Comparison of ENCODE assay signal across 18 cellular contexts in genomic region chrX:40964008-40964407, GRCh38.
A peak's percentile ranks its signal among the peaks of the same experiment; 100 is the strongest.
DNase-seq lines count a peak whose midpoint lies in the region; ATAC-seq, FAIRE-seq and TF ChIP-seq lines count a peak whose summit lies in the region.
"Had no signal": no experiment of that assay in that cellular context is flagged by ENCODE, and none has a peak within 500 bp of the region (broad histone marks: within the 10 kb centered on the region; RNA-seq: fewer than 3 reads in every experiment).

No MANE protein-coding gene starts in this region.

- H3K14ac ChIP-seq in H1 (ENCODE audit: insufficient read length) = no peak overlapping the region

- H3K36me3 ChIP-seq in HepG2 (replicated peaks in 1 of 2; ENCODE audit: control insufficient read depth in 1 of 2, insufficient read depth in 2 of 2, low read length in 2 of 2) (no peaks in the 10 kb centered on the region), right lobe of liver (no peaks in the 10 kb centered on the region), MM.1S (replicated peaks; ENCODE audit: insufficient read depth, low read length) (no peaks in the 10 kb centered on the region), H1 (ENCODE audit: control insufficient read depth in 2 of 4, insufficient read depth in 4 of 4, low read length in 3 of 4) (no peaks in the 10 kb centered on the region)
- H3K36me3 ChIP-seq: HAP-1 had no signal

- H4K20me1 ChIP-seq in HepG2 (ENCODE audit: insufficient read depth, low read length) (no peaks in the 10 kb centered on the region), MM.1S (ENCODE audit: insufficient read depth, low read length) (no peaks in the 10 kb centered on the region), H1 (replicated peaks in 1 of 2; ENCODE audit: control insufficient read depth in 1 of 2, insufficient read depth in 2 of 2, low read length in 2 of 2) (no peaks in the 10 kb centered on the region)

- CTCF ChIA-PET in HepG2 (lab: Yijun Ruan, JAX; ENCODE audit: low intra/inter-chr PET ratio, low total read pairs) (no interaction called here), H1 (lab: Charles Lee; ENCODE audit: partially characterized antibody) (no interaction called here)

- no CpG with 5 or more reads among the region's 1 CpG for WGBS in HepG2 (ENCODE audit: low lambda C conversion rate)
- WGBS in right lobe of liver (ENCODE audit: insufficient coverage, low coverage, low lambda C conversion rate, missing lambda C conversion rate) = no CpG with 5 or more reads among the region's 1 CpG
- WGBS in H1 (ENCODE audit: extremely low coverage in 1 of 2, insufficient coverage in 1 of 2, insufficient read length in 1 of 2, insufficient replicate concordance in 2 of 2, low coverage in 1 of 2, low lambda C conversion rate in 2 of 2, missing lambda C conversion rate in 1 of 2), 2 experiments = 77% methylated on average over 1 of the region's 1 CpG; no CpG with 5 or more reads in 1 of the 2 experiments

- H3K4me3 ChIP-seq in HepG2 (replicated peaks in 1 of 3; ENCODE audit: insufficient read depth in 1 of 3, low read depth in 2 of 3, low read length in 3 of 3) = no peak overlapping the region
- H3K4me3 ChIP-seq in right lobe of liver = no peak overlapping the region
- no peak overlapping the region for H3K4me3 ChIP-seq in MM.1S (ENCODE audit: low read length)
- H3K4me3 ChIP-seq in H1 (ENCODE audit: extremely low read depth in 1 of 4, insufficient read depth in 2 of 4, low read depth in 3 of 4, low read length in 4 of 4) = no peak overlapping the region
- H3K4me3 ChIP-seq: HAP-1 had no signal

- H3K27me3 Mint-ChIP-seq in activated CD4-positive, alpha-beta T cell treated with anti-CD3 and anti-CD28 coated beads, Interleukin-2, amount 10 ng/mL, durations not matched to agents 24 days and 14 days = no peaks in the 10 kb centered on the region
- H3K27me3 Mint-ChIP-seq: B cell; CD4-positive, alpha-beta memory T cell had no signal

- H3K9me3 Mint-ChIP-seq in activated CD4-positive, alpha-beta T cell treated with anti-CD3 and anti-CD28 coated beads, Interleukin-2, amount 10 ng/mL, durations not matched to agents 24 days and 14 days = no peaks in the 10 kb centered on the region

- no peak overlapping the region for H4K8ac ChIP-seq in H1 (ENCODE audit: extremely low read depth, insufficient read depth, low read length)

- H3K4me3 Mint-ChIP-seq in activated CD4-positive, alpha-beta T cell treated with anti-CD3 and anti-CD28 coated beads, Interleukin-2, amount 10 ng/mL, durations not matched to agents 24 days and 14 days = no peak overlapping the region
- H3K4me3 Mint-ChIP-seq: B cell; CD4-positive, alpha-beta memory T cell; HFFc6 had no signal

- H3K4me1 Mint-ChIP-seq in activated CD4-positive, alpha-beta T cell treated with anti-CD3 and anti-CD28 coated beads, Interleukin-2, amount 10 ng/mL, durations not matched to agents 24 days and 14 days = no peaks in the 10 kb centered on the region
- H3K4me1 Mint-ChIP-seq: CD4-positive, alpha-beta memory T cell had no signal

- BruUV-seq in HepG2 (replicated peaks; lab: Mats Ljungman, UMichigan) = no TSS peak

- DNase-seq in HepG2 (ENCODE audit: low spot score) = no peak
- DNase-seq in right lobe of liver = no peak
- no peak for DNase-seq in MM.1S
- DNase-seq in H1 (ENCODE audit: low read depth in 1 of 2, low spot score in 2 of 2) = no peak
- no peak for DNase-seq in NCI-H1930 (lab: John Stamatoyannopoulos, UW)
- DNase-seq in ACHN = no peak
- no peak for DNase-seq in activated CD4-positive, alpha-beta T cell treated with anti-CD3 and anti-CD28 coated beads, Interleukin-2, amount 10 ng/mL, durations not matched to agents 24 days and 14 days
- DNase-seq: CD4-positive, alpha-beta memory T cell; DMS79; HFFc6; KBM-7 had no signal

- ATAC-seq in HepG2 (no peak), right lobe of liver (no peak), HG02852 (IDR thresholded peaks at IDR 0.05; ENCODE audit: unreplicated experiment) (no peak)

- H3K23me2 ChIP-seq in H1 (ENCODE audit: low read depth, low read length) = no peaks in the 10 kb centered on the region

- H3K18ac ChIP-seq in H1 (ENCODE audit: extremely low read depth, low read length) = no peak overlapping the region

- H4K91ac ChIP-seq in H1 (replicated peaks; ENCODE audit: insufficient read length, low read length) = no peak overlapping the region

- H2BK15ac ChIP-seq in H1 (ENCODE audit: low read length) = no peak overlapping the region

- in situ Hi-C loops in HepG2 (cut with HindIII; ENCODE audit: extremely low pct_ligation_motif_present, low pct_unique_long_range_greater_than_20kb) (no loop called here), ACHN (cut with HindIII; ENCODE audit: low pct_ligation_motif_present, low pct_unique_long_range_greater_than_20kb, low sequenced_read_pairs) (no loop called here)

- FAIRE-seq in HepG2 (lab: Jason Lieb, UNC) (no peak), H1 (lab: Jason Lieb, UNC) (peak; percentile 28)
- FAIRE-seq: GM12891 had no signal

- no peak overlapping the region for H3K4me2 ChIP-seq in HepG2 (ENCODE audit: low read depth, low read length)
- peak overlapping the region; percentile 46; the same call in 1 of the 2 replicates for H3K4me2 ChIP-seq in MM.1S (ENCODE audit: low read depth, low read length)
- H3K4me2 ChIP-seq in H1 (ENCODE audit: insufficient read depth in 1 of 2, low read depth in 2 of 2, low read length in 2 of 2) = no peak overlapping the region

- H3K36me3 Mint-ChIP-seq in activated CD4-positive, alpha-beta T cell treated with anti-CD3 and anti-CD28 coated beads, Interleukin-2, amount 10 ng/mL, durations not matched to agents 24 days and 14 days (ENCODE audit: low read depth) = no peaks in the 10 kb centered on the region
- H3K36me3 Mint-ChIP-seq: CD4-positive, alpha-beta memory T cell had no signal

- H2AFZ ChIP-seq in HepG2 (ENCODE audit: low read length) (no peak overlapping the region), MM.1S (ENCODE audit: low read length) (no peak overlapping the region), H1 (ENCODE audit: low read length) (no peak overlapping the region)

- POLR2A ChIA-PET in HepG2 (lab: Yijun Ruan, JAX) = interaction anchor here (1.0 kb wide), 1 partner anchor 121 kb away, joined by 4 read pairs; no protein-coding TSS in a partner anchor
- POLR2A ChIA-PET in H1 (lab: Charles Lee; ENCODE audit: partially characterized antibody) = interaction anchor here (0.7 kb wide), 1 partner anchor 9 kb away, joined by 4 read pairs; no protein-coding TSS in a partner anchor

- H3K9me2 ChIP-seq in MM.1S (replicated peaks; ENCODE audit: insufficient read depth, low read length) = no peaks in the 10 kb centered on the region

- TF ChIP-seq POLR2A in HepG2 (IDR thresholded peaks at IDR 0.05; ENCODE audit: insufficient read depth in 1 of 2, low read depth in 2 of 2, low read length in 2 of 2) (no peak), right lobe of liver (IDR thresholded peaks at IDR 0.05) (no peak), H1 (IDR thresholded peaks at IDR 0.05; ENCODE audit: control extremely low read depth in 1 of 2, low read depth in 2 of 2, low read length in 2 of 2) (no peak)

- no peak overlapping the region for H3K27ac Mint-ChIP-seq in activated CD4-positive, alpha-beta T cell treated with anti-CD3 and anti-CD28 coated beads, Interleukin-2, amount 10 ng/mL, durations not matched to agents 24 days and 14 days
- H3K27ac Mint-ChIP-seq: B cell; CD4-positive, alpha-beta memory T cell; HFFc6 had no signal

- peaks cover 3% of the 10 kb centered on the region; the same call in 1 of the 2 replicates for H3F3A ChIP-seq in MM.1S (ENCODE audit: insufficient read depth, low read length)

- no peaks in the 10 kb centered on the region for H3K79me2 ChIP-seq in HepG2 (ENCODE audit: insufficient read depth, low read length)
- H3K79me2 ChIP-seq in MM.1S (ENCODE audit: low read length) = no peaks in the 10 kb centered on the region
- no peaks in the 10 kb centered on the region for H3K79me2 ChIP-seq in H1 (ENCODE audit: control insufficient read depth in 1 of 2, insufficient read depth in 2 of 2, low read length in 2 of 2)

- H2BK20ac ChIP-seq in H1 (ENCODE audit: low read length) = 0 out of 2 replicates have a peak overlapping the region, but pooled peaks have one; percentile 56

- no peak overlapping the region for H3K56ac ChIP-seq in H1 (replicated peaks; ENCODE audit: insufficient read length, low read depth, low read length)

- H2BK5ac ChIP-seq in H1 (ENCODE audit: low read depth, low read length) = no peak overlapping the region

- no peak overlapping the region for H3K4ac ChIP-seq in H1 (replicated peaks; ENCODE audit: insufficient read length, low read depth, low read length)

- no peak overlapping the region for H3K23ac ChIP-seq in H1 (ENCODE audit: insufficient read length)

- no peak overlapping the region for H2BK12ac ChIP-seq in H1 (ENCODE audit: low read depth, low read length)

- TF ChIP-seq EP300 in HepG2 (IDR thresholded peaks at IDR 0.05; ENCODE audit: low read depth in 2 of 2, low read length in 2 of 2) (no peak), HepG2 (CRISPR knock-in tag; IDR thresholded peaks at IDR 0.05; ENCODE audit: borderline replicate concordance) (no peak), H1 (IDR thresholded peaks at IDR 0.05; ENCODE audit: borderline replicate concordance in 1 of 2, low read depth in 2 of 2, low read length in 2 of 2) (no peak)

- no peak overlapping the region for H2BK120ac ChIP-seq in H1 (replicated peaks; ENCODE audit: low read depth, low read length)

- TF ChIP-seq CTCF in HepG2 (CRISPR knock-in tag; IDR thresholded peaks at IDR 0.05) (no peak), right lobe of liver (IDR thresholded peaks at IDR 0.05) (no peak), MM.1S (IDR thresholded peaks at IDR 0.05; ENCODE audit: low read length) (no peak), H1 (IDR thresholded peaks at IDR 0.05; ENCODE audit: control extremely low read depth in 1 of 3, insufficient read depth in 1 of 3, low read depth in 1 of 3, low read length in 3 of 3) (no peak)

- H2AK5ac ChIP-seq in H1 (ENCODE audit: low read depth, low read length) = no peak overlapping the region

- H3K27me3 ChIP-seq in HepG2 (ENCODE audit: control insufficient read depth in 1 of 2, insufficient read depth in 2 of 2, low read length in 2 of 2) = no peaks in the 10 kb centered on the region
- H3K27me3 ChIP-seq in right lobe of liver = no peaks in the 10 kb centered on the region
- H3K27me3 ChIP-seq in MM.1S (replicated peaks; ENCODE audit: insufficient read depth, low read length) = no peaks in the 10 kb centered on the region
- no peaks in the 10 kb centered on the region for H3K27me3 ChIP-seq in H1 (replicated peaks in 1 of 4; ENCODE audit: control insufficient read depth in 3 of 4, extremely low read depth in 1 of 4, insufficient read depth in 3 of 4, low read length in 3 of 4)

- TF ChIP-seq RAD21 in HepG2 (CRISPR knock-in tag; IDR thresholded peaks at IDR 0.05) (no peak), H1 (IDR thresholded peaks at IDR 0.05 in 1 of 2, conservative IDR thresholded peaks at IDR 0.05 in 1 of 2; ENCODE audit: low read depth in 2 of 2, low read length in 2 of 2) (no peak)

- no peak overlapping the region for H4K5ac ChIP-seq in H1 (ENCODE audit: insufficient read length, low read depth, low read length)

- no peak overlapping the region for H3K9ac ChIP-seq in HepG2 (ENCODE audit: insufficient read depth, low read depth, low read length)
- H3K9ac ChIP-seq in MM.1S (ENCODE audit: low read length) = no peak overlapping the region
- H3K9ac ChIP-seq in H1 (replicated peaks in 1 of 4; ENCODE audit: extremely low read depth in 1 of 4, low read depth in 3 of 4, low read length in 3 of 4) = no peak overlapping the region

- H3K79me1 ChIP-seq in H1 (ENCODE audit: low read depth, low read length) = no peaks in the 10 kb centered on the region

- H3K27ac ChIP-seq in HepG2 (ENCODE audit: extremely low read length, insufficient read depth, low read length) (no peak overlapping the region), right lobe of liver (no peak overlapping the region), MM.1S (ENCODE audit: low read length) (peak overlapping the region; percentile 48; the same call in 1 of the 2 replicates), H1 (ENCODE audit: low read depth, low read length) (no peak overlapping the region)
- H3K27ac ChIP-seq: 22Rv1, C4-2B, HL-60 had no signal

- H3K9me3 ChIP-seq in HepG2 (ENCODE audit: low read length) (no peaks in the 10 kb centered on the region; the same call in 1 of the 2 replicates), right lobe of liver (no peaks in the 10 kb centered on the region), MM.1S (replicated peaks; ENCODE audit: insufficient read depth, low read length) (no peaks in the 10 kb centered on the region), H1 (ENCODE audit: insufficient read depth in 2 of 2, low read depth in 1 of 2, low read length in 1 of 2) (peaks cover 4 to 5% of the 10 kb centered on the region in 2 experiments; a peak in 1 of 4 replicates)
- H3K9me3 ChIP-seq: HAP-1 had no signal

- H3K4me1 ChIP-seq in HepG2 (ENCODE audit: insufficient read depth, low read length) = peaks cover 24% of the 10 kb centered on the region
- peaks cover 0 to 5% (median 0%) of the 10 kb centered on the region in 4 donors for H3K4me1 ChIP-seq in right lobe of liver
- H3K4me1 ChIP-seq in MM.1S (ENCODE audit: low read length) = peaks cover 21% of the 10 kb centered on the region
- no peaks in the 10 kb centered on the region for H3K4me1 ChIP-seq in H1 (replicated peaks in 1 of 4; ENCODE audit: control insufficient read depth in 3 of 4, insufficient read depth in 4 of 4, low read length in 3 of 4)
- H3K4me1 ChIP-seq: HAP-1 had no signal

- intact Hi-C loops in HepG2 (cut with micrococcal nuclease; ENCODE audit: unreplicated experiment) = no loop called here
- intact Hi-C loops in right lobe of liver (cut with DNase I) = no loop called here
- intact Hi-C loops in activated CD4-positive, alpha-beta T cell treated with anti-CD3 and anti-CD28 coated beads, Interleukin-2, amount 10 ng/mL, durations not matched to agents 24 days and 14 days (cut with micrococcal nuclease) = no loop called here
